8 cellular contexts compared by ENCODE assay signal in genomic region chr16:678858-679807, GRCh38. TPM values are rescaled to one million over a fixed set of nuclear protein-coding genes. Genes with fewer than 3 reads are reported as not detected.
DNase-seq lines count a peak whose midpoint lies in the region; ATAC-seq and TF ChIP-seq lines count a peak whose summit lies in the region.

No MANE protein-coding gene starts in this region.

- H3K36me3 Mint-ChIP-seq in activated T-helper 17 cell treated with anti-CD3 and anti-CD28 coated beads, Interleukin-2, amount 50 U/mL, for 72 hours (ENCODE audit: low read depth), result peaks cover 31% of the 10 kb centered on the region
- peaks cover 3% of the 10 kb centered on the region for H3K36me3 Mint-ChIP-seq in neural progenitor cell

- peak; percentile 15 for ATAC-seq in activated T-helper 17 cell treated with anti-CD3 and anti-CD28 coated beads, Interleukin-2, amount 50 U/mL, for 72 hours (replicated peaks)
- ATAC-seq in GM21360 (IDR thresholded peaks at IDR 0.05; ENCODE audit: unreplicated experiment), result no peak

- H2AFZ ChIP-seq in neural progenitor cell (replicated peaks), result peak overlapping the region; percentile 65

- H3K27ac Mint-ChIP-seq in activated T-helper 17 cell treated with anti-CD3 and anti-CD28 coated beads, Interleukin-2, amount 50 U/mL, for 72 hours, result peak overlapping the region; percentile 33
- no peak overlapping the region for H3K27ac Mint-ChIP-seq in neural progenitor cell

- no peak for TF ChIP-seq CTCF in neural progenitor cell (IDR thresholded peaks at IDR 0.05)

- peak overlapping the region; percentile 73 for H3K4me3 Mint-ChIP-seq in activated T-helper 17 cell treated with anti-CD3 and anti-CD28 coated beads, Interleukin-2, amount 50 U/mL, for 72 hours
- H3K4me3 Mint-ChIP-seq in neural progenitor cell, result peak overlapping the region; percentile 84

- H3K9ac ChIP-seq in BLaER1, result no peak overlapping the region
- no peak overlapping the region for H3K9ac ChIP-seq in neural progenitor cell

- H3K4me1 Mint-ChIP-seq in activated T-helper 17 cell treated with anti-CD3 and anti-CD28 coated beads, Interleukin-2, amount 50 U/mL, for 72 hours, result peaks cover 4% of the 10 kb centered on the region
- H3K4me1 Mint-ChIP-seq in neural progenitor cell, result peaks cover 25% of the 10 kb centered on the region

- H3K4me2 ChIP-seq in BLaER1 (peak overlapping the region; percentile 94), neural progenitor cell (peak overlapping the region; percentile 71)

- H3K27me3 Mint-ChIP-seq in activated T-helper 17 cell treated with anti-CD3 and anti-CD28 coated beads, Interleukin-2, amount 50 U/mL, for 72 hours, result no peaks in the 10 kb centered on the region
- H3K27me3 Mint-ChIP-seq in neural progenitor cell (ENCODE audit: insufficient read depth, low read depth), result peaks cover 10% of the 10 kb centered on the region

- 22% methylated on average over 51 of the region's 51 CpGs for WGBS in urinary bladder

- peaks cover 60% of the 10 kb centered on the region for H4K20me1 ChIP-seq in BLaER1
- peaks cover 46% of the 10 kb centered on the region for H4K20me1 ChIP-seq in neural progenitor cell (ENCODE audit: low read depth)

- H3K27ac ChIP-seq in BLaER1 (0 out of 2 replicates have a peak overlapping the region, but pooled peaks have one; percentile 44), neural progenitor cell (no peak overlapping the region), urinary bladder (ENCODE audit: low read depth) (no peak overlapping the region)

- H3K27me3 ChIP-seq in BLaER1 (peaks cover 16% of the 10 kb centered on the region), neural progenitor cell (peaks cover 17% of the 10 kb centered on the region)

- H3K9me3 ChIP-seq in BLaER1 (no peaks in the 10 kb centered on the region), neural progenitor cell (ENCODE audit: low read depth) (no peaks in the 10 kb centered on the region)

- no peaks in the 10 kb centered on the region for H3K9me3 Mint-ChIP-seq in activated T-helper 17 cell treated with anti-CD3 and anti-CD28 coated beads, Interleukin-2, amount 50 U/mL, for 72 hours
- no peaks in the 10 kb centered on the region for H3K9me3 Mint-ChIP-seq in neural progenitor cell

- H3K79me2 ChIP-seq in neural progenitor cell (ENCODE audit: low read depth), result peaks cover 33% of the 10 kb centered on the region

- H3K4me1 ChIP-seq in BLaER1 (peaks cover 50% of the 10 kb centered on the region), neural progenitor cell (peaks cover 21% of the 10 kb centered on the region), urinary bladder (ENCODE audit: insufficient read depth) (peaks cover 2% of the 10 kb centered on the region)

- peak; percentile 21 for DNase-seq in H4 (ENCODE audit: low spot score)
- DNase-seq in NCI-H69 (lab: John Stamatoyannopoulos, UW), result peak; percentile 92
- peak; percentile 55 for DNase-seq in foreskin melanocyte
- DNase-seq in neural progenitor cell (ENCODE audit: low spot score), result peak; percentile 86

- peaks cover 62% of the 10 kb centered on the region for H3F3A ChIP-seq in neural progenitor cell (ENCODE audit: low read depth)

- H3K4me3 ChIP-seq in BLaER1 (peak overlapping the region; percentile 64), neural progenitor cell (peak overlapping the region; percentile 47), urinary bladder (ENCODE audit: low read depth, low read length) (peak overlapping the region; percentile 28)

- H3K36me3 ChIP-seq in BLaER1, result peaks cover 29% of the 10 kb centered on the region
- peaks cover 2% of the 10 kb centered on the region for H3K36me3 ChIP-seq in neural progenitor cell
- H3K36me3 ChIP-seq in urinary bladder (ENCODE audit: insufficient read depth), result peaks cover 2% of the 10 kb centered on the region

RNA-seq across cellular contexts. Expression of gene STUB1, which starts 1.1 kb away (rescaled TPM):
- total RNA-seq in H4 (2014; rRNA removed; shearing (Covaris generic)), result 102 and 123 TPM in 2 replicates
- total RNA-seq in activated T-helper 17 cell treated with anti-CD3 and anti-CD28 coated beads, Interleukin-2, amount 50 U/mL, for 72 hours, result 10 to 100 TPM; 47.5 to 98.2 TPM
- total RNA-seq in neural progenitor cell (ENCODE audit: low replicate concordance) (27.0 and 79.5 TPM in 2 replicates), urinary bladder (29.4 TPM)
- polyA plus RNA-seq in urinary bladder, result 132 TPM

RNA-seq across cellular contexts. Expression of gene RHBDL1, which starts 3.7 kb away (rescaled TPM):
- total RNA-seq in H4 (2014; rRNA removed; shearing (Covaris generic)), result 0.31 and 3.8 TPM in 2 replicates
- 1 to 10 TPM; 2.9 to 5.4 TPM for total RNA-seq in activated T-helper 17 cell treated with anti-CD3 and anti-CD28 coated beads, Interleukin-2, amount 50 U/mL, for 72 hours
- total RNA-seq in neural progenitor cell (ENCODE audit: low replicate concordance), result 0.28 and 5.3 TPM in 2 replicates
- 0.95 TPM for total RNA-seq in urinary bladder
- 1.3 TPM for polyA plus RNA-seq in urinary bladder

RNA-seq across cellular contexts. Expression of gene JMJD8, which starts 5.0 kb away (rescaled TPM):
- 11.3 and 18.1 TPM in 2 replicates for total RNA-seq in H4 (2014; rRNA removed; shearing (Covaris generic))
- 10 to 100 TPM; 16.8 to 26.8 TPM for total RNA-seq in activated T-helper 17 cell treated with anti-CD3 and anti-CD28 coated beads, Interleukin-2, amount 50 U/mL, for 72 hours
- total RNA-seq in neural progenitor cell (ENCODE audit: low replicate concordance) (32.1 and 54.8 TPM in 2 replicates), urinary bladder (28.3 TPM)
- 91.4 TPM for polyA plus RNA-seq in urinary bladder

RNA-seq across cellular contexts. Expression of gene WDR24, which starts 11.1 kb away (rescaled TPM):
- total RNA-seq in H4 (2014; rRNA removed; shearing (Covaris generic)), result 0.86 and 0.99 TPM in 2 replicates
- total RNA-seq in activated T-helper 17 cell treated with anti-CD3 and anti-CD28 coated beads, Interleukin-2, amount 50 U/mL, for 72 hours, result 10 to 100 TPM; 15.6 to 18.7 TPM
- total RNA-seq in neural progenitor cell (ENCODE audit: low replicate concordance), result 3.5 and 12.5 TPM in 2 replicates
- total RNA-seq in urinary bladder, result 2.7 TPM
- polyA plus RNA-seq in urinary bladder, result 12.9 TPM

RNA-seq across cellular contexts. Expression of gene RHOT2, which starts 11.2 kb away (rescaled TPM):
- total RNA-seq in H4 (2014; rRNA removed; shearing (Covaris generic)), result 6.5 and 32.0 TPM in 2 replicates
- total RNA-seq in activated T-helper 17 cell treated with anti-CD3 and anti-CD28 coated beads, Interleukin-2, amount 50 U/mL, for 72 hours, result 100 to 1,000 TPM; 134 to 149 TPM
- total RNA-seq in neural progenitor cell (ENCODE audit: low replicate concordance) (34.0 and 138 TPM in 2 replicates), urinary bladder (26.0 TPM)
- polyA plus RNA-seq in urinary bladder, result 103 TPM

Comparison
In these comparisons a context has a peak if more than half of its experiments do, and no peak if none do; other contexts are left out.
1. DNase-seq: peak in every context shown above with its lines; median percentile 92 in NCI-H69; 86 in neural progenitor cell; 55 in foreskin melanocyte; 21 in H4.